In genomic region chr15:60563066-60563465, GRCh38 we compare ENCODE assay signal across 19 cellular contexts.
DNase-seq lines count a peak whose midpoint lies in the region; ATAC-seq lines count a peak whose summit lies in the region.
"Had no signal": no experiment of that assay in that cellular context is flagged by ENCODE, and none has a peak within 500 bp of the region (broad histone marks: within the 10 kb centered on the region; RNA-seq: fewer than 3 reads in every experiment).

No MANE protein-coding gene starts in this region.

- H3K4me3 Mint-ChIP-seq in activated T-cell treated with anti-CD3 and anti-CD28 coated beads, Interleukin-2, amount 50 U/mL, for 4 hours = peak overlapping the region; percentile 16
- H3K4me3 Mint-ChIP-seq in IgD-negative memory B cell = no peak overlapping the region
- H3K4me3 Mint-ChIP-seq in activated naive CD8-positive, alpha-beta T cell = no peak overlapping the region
- H3K4me3 Mint-ChIP-seq in natural killer cell treated with Interleukin-12 subunit alpha and Interleukin-12 subunit beta and Interleukin-15 and Interleukin-18, amount 100 ng/mL, for 72 hours = peak overlapping the region; percentile 63

- no peaks in the 10 kb centered on the region for H3K9me3 Mint-ChIP-seq in activated T-cell treated with anti-CD3 and anti-CD28 coated beads, Interleukin-2, amount 50 U/mL, for 4 hours
- no peaks in the 10 kb centered on the region for H3K9me3 Mint-ChIP-seq in IgD-negative memory B cell
- no peaks in the 10 kb centered on the region for H3K9me3 Mint-ChIP-seq in activated naive CD8-positive, alpha-beta T cell (ENCODE audit: low read depth)
- no peaks in the 10 kb centered on the region for H3K9me3 Mint-ChIP-seq in natural killer cell treated with Interleukin-12 subunit alpha and Interleukin-12 subunit beta and Interleukin-15 and Interleukin-18, amount 100 ng/mL, for 72 hours

- H3K27me3 Mint-ChIP-seq in activated T-cell treated with anti-CD3 and anti-CD28 coated beads, Interleukin-2, amount 50 U/mL, for 4 hours (ENCODE audit: low read depth) = no peaks in the 10 kb centered on the region
- no peaks in the 10 kb centered on the region for H3K27me3 Mint-ChIP-seq in IgD-negative memory B cell
- no peaks in the 10 kb centered on the region for H3K27me3 Mint-ChIP-seq in activated naive CD8-positive, alpha-beta T cell
- no peaks in the 10 kb centered on the region for H3K27me3 Mint-ChIP-seq in natural killer cell treated with Interleukin-12 subunit alpha and Interleukin-12 subunit beta and Interleukin-15 and Interleukin-18, amount 100 ng/mL, for 72 hours

- peak overlapping the region in 2 of 3 donors; percentile 0 to 17 for H3K27ac Mint-ChIP-seq in IgD-negative memory B cell
- H3K27ac Mint-ChIP-seq in activated naive CD8-positive, alpha-beta T cell = peak overlapping the region; percentile 80
- H3K27ac Mint-ChIP-seq in natural killer cell treated with Interleukin-12 subunit alpha and Interleukin-12 subunit beta and Interleukin-15 and Interleukin-18, amount 100 ng/mL, for 72 hours = peak overlapping the region; percentile 69 to 80

- peaks cover 71% of the 10 kb centered on the region for H3K4me1 Mint-ChIP-seq in activated T-cell treated with anti-CD3 and anti-CD28 coated beads, Interleukin-2, amount 50 U/mL, for 4 hours (ENCODE audit: low read depth)
- H3K4me1 Mint-ChIP-seq in IgD-negative memory B cell = peaks cover 17 to 29% (median 26%) of the 10 kb centered on the region in 3 donors
- H3K4me1 Mint-ChIP-seq in activated naive CD8-positive, alpha-beta T cell (ENCODE audit: low read depth) = peaks cover 77% of the 10 kb centered on the region
- H3K4me1 Mint-ChIP-seq in natural killer cell treated with Interleukin-12 subunit alpha and Interleukin-12 subunit beta and Interleukin-15 and Interleukin-18, amount 100 ng/mL, for 72 hours (ENCODE audit: low read depth in 2 of 2) = peaks cover 57 to 63% of the 10 kb centered on the region in 2 donors

- peaks cover 18% of the 10 kb centered on the region for H3K36me3 Mint-ChIP-seq in activated T-cell treated with anti-CD3 and anti-CD28 coated beads, Interleukin-2, amount 50 U/mL, for 4 hours (ENCODE audit: insufficient read depth)
- H3K36me3 Mint-ChIP-seq in IgD-negative memory B cell = peaks cover 2% of the 10 kb centered on the region
- H3K36me3 Mint-ChIP-seq in activated naive CD8-positive, alpha-beta T cell = peaks cover 7% of the 10 kb centered on the region
- peaks cover 15% of the 10 kb centered on the region for H3K36me3 Mint-ChIP-seq in natural killer cell treated with Interleukin-12 subunit alpha and Interleukin-12 subunit beta and Interleukin-15 and Interleukin-18, amount 100 ng/mL, for 72 hours

- no peak for DNase-seq in activated T-cell treated with anti-CD3 and anti-CD28 coated beads, Interleukin-2, amount 50 U/mL, for 4 hours
- DNase-seq in activated T-cell treated with anti-CD3 and anti-CD28 coated beads, Interleukin-2, amount 50 U/mL, for 48 hours = no peak
- no peak for DNase-seq in natural killer cell treated with Interleukin-12 subunit alpha and Interleukin-12 subunit beta and Interleukin-15 and Interleukin-18, amount 100 ng/mL, for 72 hours (ENCODE audit: low spot score)
- DNase-seq in occipital lobe (lab: John Stamatoyannopoulos, UW) = no peak
- DNase-seq: activated effector memory CD4-positive, alpha-beta T cell treated with Interleukin-2 at 50 U/mL for 16 hours; dermis blood vessel endothelial cell; HCEC 1CT; Kasumi-1; mucosa of descending colon; NCI-H1092; NCI-H2081; NCI-H446 treated with DMSO at 0.1 percent for 48 hours; stimulated activated CD4-positive, alpha-beta T cell treated with anti-CD3 and anti-CD28 coated beads, Interleukin-2, amount 100 ng/mL, for 48 hours; stomach; transverse colon had no signal

- no peak for ATAC-seq in activated T-cell treated with anti-CD3 and anti-CD28 coated beads, Interleukin-2, amount 50 U/mL, for 4 hours
- ATAC-seq in natural killer cell treated with Interleukin-12 subunit alpha and Interleukin-12 subunit beta and Interleukin-15 and Interleukin-18, amount 100 ng/mL, for 72 hours = no peak
- ATAC-seq in GM18519 (IDR thresholded peaks at IDR 0.05; ENCODE audit: low FRiP score, unreplicated experiment) = no peak
- no peak for ATAC-seq in GM19324 (IDR thresholded peaks at IDR 0.05; ENCODE audit: low FRiP score, unreplicated experiment)

Comparison
In these comparisons a context has a peak if more than half of its experiments do, and no peak if none do; other contexts are left out.
1. H3K4me3 Mint-ChIP-seq: peak in activated T-cell treated with anti-CD3 and anti-CD28 coated beads, Interleukin-2, amount 50 U/mL, for 4 hours (single experiment) and natural killer cell treated with Interleukin-12 subunit alpha and Interleukin-12 subunit beta and Interleukin-15 and Interleukin-18, amount 100 ng/mL, for 72 hours (single experiment); none in IgD-negative memory B cell (0 of 4) and activated naive CD8-positive, alpha-beta T cell (single experiment).
2. H3K27ac Mint-ChIP-seq: peak in every context shown above with its lines; median percentile 80 in activated naive CD8-positive, alpha-beta T cell; 74 in natural killer cell treated with Interleukin-12 subunit alpha and Interleukin-12 subunit beta and Interleukin-15 and Interleukin-18, amount 100 ng/mL, for 72 hours; 8 in IgD-negative memory B cell.